ENCODE assay signal across 1 cellular context in the genomic region with DNA sequence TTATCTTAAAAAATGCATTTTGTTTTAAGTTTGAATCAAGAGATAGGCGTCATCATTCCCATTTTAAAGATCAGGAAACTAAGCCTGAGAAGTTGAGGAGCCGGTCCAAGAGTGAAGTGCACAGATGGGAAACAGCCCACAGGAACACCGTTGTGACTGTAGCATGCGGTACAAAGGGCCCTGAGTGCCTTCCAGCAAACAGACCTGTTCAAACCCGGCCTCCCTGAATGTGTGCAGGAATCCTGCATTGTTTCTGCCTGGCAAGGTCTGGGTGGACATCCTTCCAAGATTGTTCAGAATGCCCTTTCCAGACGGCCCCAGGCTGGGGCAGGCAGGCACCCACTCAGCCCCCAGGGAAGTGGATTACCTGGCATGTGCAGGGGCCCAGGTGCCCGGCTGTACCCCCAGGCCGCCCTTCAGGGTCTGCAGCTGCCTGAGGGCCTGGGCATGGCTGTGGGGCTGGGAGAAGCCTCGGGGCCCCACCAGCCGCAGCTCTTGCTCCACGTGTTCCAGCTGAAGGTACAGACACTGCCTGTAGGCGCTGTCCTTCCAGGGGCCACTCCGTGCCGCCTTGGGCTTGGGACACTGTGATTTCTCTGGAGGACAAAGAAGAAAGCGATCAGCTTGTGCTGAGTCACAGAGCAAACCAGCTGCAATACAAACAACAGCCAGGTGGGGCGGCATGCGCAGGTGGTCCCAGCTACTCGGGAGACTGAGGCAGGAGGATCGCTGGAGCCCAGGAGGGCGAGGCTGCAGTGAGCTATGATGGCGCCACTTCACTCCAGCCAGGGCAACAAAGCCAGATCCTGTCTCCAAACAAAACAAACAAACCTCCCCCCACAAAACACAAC.
TF ChIP-seq lines count a peak whose summit lies in the region.

No MANE protein-coding gene starts in this region.

TF ChIP-seq in HCT116, 20 proteins besides CTCF, POLR2A, EP300 and RAD21 (continued from another document):
- TF ChIP-seq CBX3 (IDR thresholded peaks at IDR 0.05; ENCODE audit: low read depth) (no peak; the same call in 1 of the 2 replicates), ZNF274 (IDR thresholded peaks at IDR 0.05; ENCODE audit: low read depth, low read length) (no peak)
- TF ChIP-seq, protein P1, sequence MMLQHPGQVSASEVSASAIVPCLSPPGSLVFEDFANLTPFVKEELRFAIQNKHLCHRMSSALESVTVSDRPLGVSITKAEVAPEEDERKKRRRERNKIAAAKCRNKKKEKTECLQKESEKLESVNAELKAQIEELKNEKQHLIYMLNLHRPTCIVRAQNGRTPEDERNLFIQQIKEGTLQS (IDR thresholded peaks at IDR 0.05), result no peak
- TF ChIP-seq, protein P2, sequence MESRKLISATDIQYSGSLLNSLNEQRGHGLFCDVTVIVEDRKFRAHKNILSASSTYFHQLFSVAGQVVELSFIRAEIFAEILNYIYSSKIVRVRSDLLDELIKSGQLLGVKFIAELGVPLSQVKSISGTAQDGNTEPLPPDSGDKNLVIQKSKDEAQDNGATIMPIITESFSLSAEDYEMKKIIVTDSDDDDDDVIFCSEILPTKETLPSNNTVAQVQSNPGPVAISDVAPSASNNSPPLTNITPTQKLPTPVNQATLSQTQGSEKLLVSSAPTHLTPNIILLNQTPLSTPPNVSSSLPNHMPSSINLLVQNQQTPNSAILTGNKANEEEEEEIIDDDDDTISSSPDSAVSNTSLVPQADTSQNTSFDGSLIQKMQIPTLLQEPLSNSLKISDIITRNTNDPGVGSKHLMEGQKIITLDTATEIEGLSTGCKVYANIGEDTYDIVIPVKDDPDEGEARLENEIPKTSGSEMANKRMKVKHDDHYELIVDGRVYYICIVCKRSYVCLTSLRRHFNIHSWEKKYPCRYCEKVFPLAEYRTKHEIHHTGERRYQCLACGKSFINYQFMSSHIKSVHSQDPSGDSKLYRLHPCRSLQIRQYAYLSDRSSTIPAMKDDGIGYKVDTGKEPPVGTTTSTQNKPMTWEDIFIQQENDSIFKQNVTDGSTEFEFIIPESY (IDR thresholded peaks at IDR 0.05; ENCODE audit: extremely low read depth, insufficient replicate concordance, low read length), result no peak
- TF ChIP-seq, protein P3, sequence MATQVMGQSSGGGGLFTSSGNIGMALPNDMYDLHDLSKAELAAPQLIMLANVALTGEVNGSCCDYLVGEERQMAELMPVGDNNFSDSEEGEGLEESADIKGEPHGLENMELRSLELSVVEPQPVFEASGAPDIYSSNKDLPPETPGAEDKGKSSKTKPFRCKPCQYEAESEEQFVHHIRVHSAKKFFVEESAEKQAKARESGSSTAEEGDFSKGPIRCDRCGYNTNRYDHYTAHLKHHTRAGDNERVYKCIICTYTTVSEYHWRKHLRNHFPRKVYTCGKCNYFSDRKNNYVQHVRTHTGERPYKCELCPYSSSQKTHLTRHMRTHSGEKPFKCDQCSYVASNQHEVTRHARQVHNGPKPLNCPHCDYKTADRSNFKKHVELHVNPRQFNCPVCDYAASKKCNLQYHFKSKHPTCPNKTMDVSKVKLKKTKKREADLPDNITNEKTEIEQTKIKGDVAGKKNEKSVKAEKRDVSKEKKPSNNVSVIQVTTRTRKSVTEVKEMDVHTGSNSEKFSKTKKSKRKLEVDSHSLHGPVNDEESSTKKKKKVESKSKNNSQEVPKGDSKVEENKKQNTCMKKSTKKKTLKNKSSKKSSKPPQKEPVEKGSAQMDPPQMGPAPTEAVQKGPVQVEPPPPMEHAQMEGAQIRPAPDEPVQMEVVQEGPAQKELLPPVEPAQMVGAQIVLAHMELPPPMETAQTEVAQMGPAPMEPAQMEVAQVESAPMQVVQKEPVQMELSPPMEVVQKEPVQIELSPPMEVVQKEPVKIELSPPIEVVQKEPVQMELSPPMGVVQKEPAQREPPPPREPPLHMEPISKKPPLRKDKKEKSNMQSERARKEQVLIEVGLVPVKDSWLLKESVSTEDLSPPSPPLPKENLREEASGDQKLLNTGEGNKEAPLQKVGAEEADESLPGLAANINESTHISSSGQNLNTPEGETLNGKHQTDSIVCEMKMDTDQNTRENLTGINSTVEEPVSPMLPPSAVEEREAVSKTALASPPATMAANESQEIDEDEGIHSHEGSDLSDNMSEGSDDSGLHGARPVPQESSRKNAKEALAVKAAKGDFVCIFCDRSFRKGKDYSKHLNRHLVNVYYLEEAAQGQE (IDR thresholded peaks at IDR 0.05; ENCODE audit: low read depth), result no peak
